23 cellular contexts compared by ENCODE assay signal in the genomic region with DNA sequence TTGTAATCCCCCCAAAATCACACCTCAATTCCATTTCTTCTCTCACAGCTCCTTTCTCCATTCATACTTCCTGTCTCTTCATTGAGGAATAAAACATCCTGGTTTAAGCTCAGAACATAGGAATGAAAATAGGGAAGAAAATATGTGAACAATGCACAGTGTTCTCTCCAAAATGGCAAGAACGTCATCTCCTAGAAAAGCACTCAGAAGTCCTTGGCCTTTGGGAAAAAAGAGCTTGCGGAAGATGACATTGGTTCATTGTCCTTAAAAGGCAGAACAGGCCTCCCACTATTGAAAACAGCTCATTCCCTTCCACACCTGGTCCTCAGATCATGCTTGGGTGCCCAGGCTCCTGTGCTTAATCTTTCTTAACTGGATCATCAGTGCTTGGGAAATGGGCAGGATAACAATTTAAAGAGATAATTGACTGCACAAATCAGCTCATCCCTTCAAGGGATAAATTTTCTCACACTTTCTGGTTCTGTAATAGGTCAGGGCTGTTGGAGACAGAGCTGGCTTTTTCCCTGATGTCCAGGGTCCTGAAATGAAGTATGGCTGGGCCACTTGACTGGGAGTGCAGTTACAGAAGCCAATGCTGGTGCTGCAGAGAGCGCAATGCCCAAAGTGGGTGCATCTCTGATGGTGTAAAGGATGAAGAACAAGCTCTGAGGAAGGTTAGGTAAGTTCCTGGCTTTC.
A peak's percentile ranks its signal among the peaks of the same experiment; 100 is the strongest.
DNase-seq lines count a peak whose midpoint lies in the region; ATAC-seq and TF ChIP-seq lines count a peak whose summit lies in the region.
"Had no signal": no experiment of that assay in that cellular context is flagged by ENCODE, and none has a peak within 500 bp of the region (broad histone marks: within the 10 kb centered on the region; RNA-seq: fewer than 3 reads in every experiment).

No MANE protein-coding gene starts in this region.

- H2AK5ac ChIP-seq in mesenchymal stem cell (ENCODE audit: low read length, severe bottlenecking) = peak overlapping the region; percentile 40

- H3K23ac ChIP-seq in mesenchymal stem cell (ENCODE audit: low read length in 2 of 2) = no peak overlapping the region

- no peak overlapping the region for H2BK5ac ChIP-seq in mesenchymal stem cell (ENCODE audit: low read depth, low read length, poor library complexity, severe bottlenecking)

- in situ Hi-C loops in astrocyte of the spinal cord (cut with HindIII; ENCODE audit: low sequenced_read_pairs) = no loop called here

- 53% methylated on average over 3 of the region's 3 CpGs for WGBS in mesenchymal stem cell

- POLR2A ChIA-PET in naive thymus-derived CD8-positive, alpha-beta T cell (lab: Charles Lee) = no interaction called here

- H3K36me3 ChIP-seq in mesenchymal stem cell (ENCODE audit: control insufficient read depth in 1 of 2, insufficient read depth in 2 of 2, low read depth in 1 of 2, low read length in 2 of 2) = no peaks in the 10 kb centered on the region
- H3K36me3 ChIP-seq: left ventricle myocardium inferior had no signal

- H2BK120ac ChIP-seq in mesenchymal stem cell (ENCODE audit: low read depth, low read length) = no peak overlapping the region

- peak; percentile 39 for DNase-seq in AG08396 (ENCODE audit: low spot score)
- peak; percentile 24 for DNase-seq in HS-27A (ENCODE audit: low read depth)
- peak; percentile 68 for DNase-seq in astrocyte of the spinal cord (ENCODE audit: low read depth, low spot score)
- DNase-seq in mesenchymal stem cell = peak; percentile 69
- DNase-seq in type B pancreatic cell (ENCODE audit: extremely low spot score, unreplicated experiment) = no peak
- DNase-seq in naive thymus-derived CD8-positive, alpha-beta T cell = no peak
- DNase-seq: activated CD4-positive, alpha-beta memory T cell treated with anti-CD3 and anti-CD28 coated beads for 36 hours; activated effector memory CD4-positive, alpha-beta T cell treated with Interleukin-2 at 50 U/mL for 16 hours; DMS 273 treated with DMSO at 0.1 percent for 48 hours; foreskin keratinocyte; immature natural killer cell; left ventricle myocardium inferior; mucosa of descending colon; MV-4-11; NCI-H187; NCI-H69; stimulated activated CD4-positive, alpha-beta T cell treated with anti-CD3 and anti-CD28 coated beads, Interleukin-2, amount 100 ng/mL, for 48 hours; stimulated activated naive CD8-positive, alpha-beta T cell treated with anti-CD3 and anti-CD28 coated beads, Interleukin-15, Interleukin-2, amounts not matched to agents 100 U/mL and 50 U/mL, for 24 hours; T1000 had no signal

- no peak overlapping the region for H4K8ac ChIP-seq in mesenchymal stem cell (ENCODE audit: low read length)

- H3K4me1 ChIP-seq in mesenchymal stem cell (ENCODE audit: control insufficient read depth, insufficient read depth, low read depth, low read length) = peaks cover 19% of the 10 kb centered on the region
- H3K4me1 ChIP-seq: left ventricle myocardium inferior had no signal

- H3K9me3 Mint-ChIP-seq in type B pancreatic cell = no peaks in the 10 kb centered on the region
- no peaks in the 10 kb centered on the region for H3K9me3 Mint-ChIP-seq in naive thymus-derived CD8-positive, alpha-beta T cell
- H3K9me3 Mint-ChIP-seq: activated CD4-positive, alpha-beta memory T cell treated with anti-CD3 and anti-CD28 coated beads for 36 hours; dendritic cell treated with granulocyte-macrophage colony-stimulating factor and Interleukin-4, amounts not matched to agents 40 ng/mL and 50 ng/mL, for 4 days; immature natural killer cell had no signal

- no peaks in the 10 kb centered on the region for H3K9me3 ChIP-seq in mesenchymal stem cell (ENCODE audit: control insufficient read depth, low read length)
- H3K9me3 ChIP-seq: left ventricle myocardium inferior, mucosa of descending colon had no signal

- no peak overlapping the region for H3K4me2 ChIP-seq in mesenchymal stem cell (ENCODE audit: low read length, poor library complexity, severe bottlenecking)
- H3K4me2 ChIP-seq: KMS-11 had no signal

- H3K9ac ChIP-seq in mesenchymal stem cell (ENCODE audit: low read length) = no peak overlapping the region
- H3K9ac ChIP-seq: KMS-11 had no signal

- ATAC-seq in GM18498 (IDR thresholded peaks at IDR 0.05; ENCODE audit: unreplicated experiment) (no peak), GM18858 (IDR thresholded peaks at IDR 0.05; ENCODE audit: unreplicated experiment) (no peak)
- ATAC-seq in naive thymus-derived CD8-positive, alpha-beta T cell = no peak
- ATAC-seq: foreskin keratinocyte; mucosa of descending colon; stimulated activated naive CD8-positive, alpha-beta T cell treated with anti-CD3 and anti-CD28 coated beads, Interleukin-15, Interleukin-2, amounts not matched to agents 100 U/mL and 50 U/mL, for 24 hours had no signal

- H3K36me3 Mint-ChIP-seq in type B pancreatic cell = no peaks in the 10 kb centered on the region
- no peaks in the 10 kb centered on the region for H3K36me3 Mint-ChIP-seq in naive thymus-derived CD8-positive, alpha-beta T cell
- H3K36me3 Mint-ChIP-seq: activated CD4-positive, alpha-beta memory T cell treated with anti-CD3 and anti-CD28 coated beads for 36 hours had no signal

- no peak overlapping the region for H2AFZ ChIP-seq in mesenchymal stem cell (ENCODE audit: low read depth, low read length)

- no peak overlapping the region for H3K27ac Mint-ChIP-seq in type B pancreatic cell
- no peak overlapping the region for H3K27ac Mint-ChIP-seq in naive thymus-derived CD8-positive, alpha-beta T cell
- H3K27ac Mint-ChIP-seq: activated CD4-positive, alpha-beta memory T cell treated with anti-CD3 and anti-CD28 coated beads for 36 hours; dendritic cell treated with granulocyte-macrophage colony-stimulating factor and Interleukin-4, amounts not matched to agents 40 ng/mL and 50 ng/mL, for 4 days; immature natural killer cell had no signal

- no peak overlapping the region for H3K4ac ChIP-seq in mesenchymal stem cell (ENCODE audit: low read depth in 1 of 2, low read length in 2 of 2)

- H2BK15ac ChIP-seq in mesenchymal stem cell (ENCODE audit: low read depth, poor library complexity, severe bottlenecking) = no peak overlapping the region

- H3K79me1 ChIP-seq in mesenchymal stem cell (replicated peaks; ENCODE audit: low read length, poor library complexity, severe bottlenecking) = no peaks in the 10 kb centered on the region

- no peak overlapping the region for H3K4me3 Mint-ChIP-seq in type B pancreatic cell
- H3K4me3 Mint-ChIP-seq in naive thymus-derived CD8-positive, alpha-beta T cell = no peak overlapping the region
- H3K4me3 Mint-ChIP-seq: activated CD4-positive, alpha-beta memory T cell treated with anti-CD3 and anti-CD28 coated beads for 36 hours; dendritic cell treated with granulocyte-macrophage colony-stimulating factor and Interleukin-4, amounts not matched to agents 40 ng/mL and 50 ng/mL, for 4 days; immature natural killer cell had no signal

- TF ChIP-seq CTCF in astrocyte of the spinal cord (IDR thresholded peaks at IDR 0.05; ENCODE audit: low read depth, low read length) (no peak), type B pancreatic cell (conservative IDR thresholded peaks at IDR 0.05) (no peak)

- H3K4me3 ChIP-seq in astrocyte of the spinal cord (ENCODE audit: low read depth, low read length) (no peak overlapping the region), mesenchymal stem cell (ENCODE audit: insufficient read depth in 1 of 2, low read depth in 1 of 2, low read length in 2 of 2) (no peak overlapping the region)
- H3K4me3 ChIP-seq: left ventricle myocardium inferior, mucosa of descending colon had no signal

- H3K27me3 Mint-ChIP-seq in type B pancreatic cell = peaks cover 17% of the 10 kb centered on the region
- peaks cover 0 to 3% (median 1%) of the 10 kb centered on the region in 5 donors for H3K27me3 Mint-ChIP-seq in naive thymus-derived CD8-positive, alpha-beta T cell
- H3K27me3 Mint-ChIP-seq: activated CD4-positive, alpha-beta memory T cell treated with anti-CD3 and anti-CD28 coated beads for 36 hours; dendritic cell treated with granulocyte-macrophage colony-stimulating factor and Interleukin-4, amounts not matched to agents 40 ng/mL and 50 ng/mL, for 4 days had no signal

- no peak overlapping the region for H2BK12ac ChIP-seq in mesenchymal stem cell (ENCODE audit: low read length in 2 of 2)

- no peak overlapping the region for H3K18ac ChIP-seq in mesenchymal stem cell (ENCODE audit: low read depth in 1 of 2, low read length in 2 of 2)

- no peaks in the 10 kb centered on the region for H3K4me1 Mint-ChIP-seq in type B pancreatic cell (ENCODE audit: unreplicated experiment)
- peaks cover 0 to 4% (median 0%) of the 10 kb centered on the region in 4 donors for H3K4me1 Mint-ChIP-seq in naive thymus-derived CD8-positive, alpha-beta T cell
- H3K4me1 Mint-ChIP-seq: immature natural killer cell had no signal

- peak overlapping the region; percentile 28 for H3K27ac ChIP-seq in mesenchymal stem cell (ENCODE audit: low read length, poor library complexity, severe bottlenecking)
- H3K27ac ChIP-seq: foreskin keratinocyte, KMS-11, left ventricle myocardium inferior had no signal

- no peaks in the 10 kb centered on the region for H3K27me3 ChIP-seq in mesenchymal stem cell (ENCODE audit: control insufficient read depth in 1 of 2, insufficient read depth in 1 of 2, low read length in 2 of 2)
- H3K27me3 ChIP-seq: foreskin keratinocyte had no signal

- H4K91ac ChIP-seq in mesenchymal stem cell (ENCODE audit: low read length) = no peak overlapping the region

- H3K14ac ChIP-seq in mesenchymal stem cell (ENCODE audit: low read length in 2 of 2) = no peak overlapping the region

Comparison
In these comparisons a context has a peak if more than half of its experiments do, and no peak if none do; other contexts are left out.
1. DNase-seq: peak in AG08396 (single experiment), HS-27A (single experiment), astrocyte of the spinal cord (single experiment) and mesenchymal stem cell (single experiment); none in type B pancreatic cell (single experiment) and naive thymus-derived CD8-positive, alpha-beta T cell (0 of 10).